Comparison of ENCODE assay signal across 1 cellular context in the genomic region with DNA sequence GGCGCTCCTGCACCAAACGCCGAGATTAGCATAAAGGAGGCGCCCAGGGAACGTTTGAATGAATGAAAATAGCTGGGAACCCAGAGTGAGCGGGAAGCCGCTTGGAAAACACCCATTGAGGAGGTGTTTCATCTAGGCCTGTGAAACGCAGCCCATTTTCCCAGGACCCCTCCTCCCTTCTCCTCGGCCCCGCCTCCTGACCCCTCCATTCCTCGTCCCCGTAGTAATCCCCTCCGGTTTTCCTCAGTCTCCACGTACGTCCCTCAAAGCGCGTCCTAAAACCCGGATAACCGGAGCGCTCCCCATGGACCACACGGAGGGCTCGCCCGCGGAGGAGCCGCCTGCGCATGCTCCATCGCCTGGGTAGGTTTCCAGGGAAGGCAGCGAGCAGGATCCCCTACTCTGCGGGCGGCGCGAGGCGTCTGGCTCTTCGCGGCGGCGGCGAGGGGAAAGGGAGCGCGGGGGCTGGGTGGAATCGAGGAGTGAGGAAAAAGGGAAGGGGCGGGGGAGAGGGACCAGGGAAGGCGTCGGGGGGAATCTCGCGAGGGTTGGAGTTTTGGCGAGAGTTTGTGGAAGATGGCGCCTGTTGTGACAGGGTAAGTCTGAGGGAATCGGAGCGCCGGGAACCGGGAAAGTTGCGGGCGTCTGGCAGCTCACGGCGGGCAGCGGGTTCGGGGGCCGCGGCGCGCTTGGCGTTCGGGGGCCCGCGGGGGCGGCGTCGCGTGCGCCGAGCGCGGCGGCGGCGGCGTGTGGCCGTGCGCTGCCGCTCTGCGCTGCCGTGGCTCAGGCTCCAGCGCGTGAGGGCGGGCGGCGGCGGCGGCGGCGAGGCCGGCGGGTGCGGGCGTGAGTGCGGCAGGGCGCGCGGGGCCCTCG.
A peak's percentile ranks its signal among the peaks of the same experiment; 100 is the strongest.
TF ChIP-seq lines count a peak whose summit lies in the region.

A gene (plus strand): TSS at position 562 of the 873 bp plus-strand sequence. CDS start 15 bp downstream, at position 577.

TF ChIP-seq in HepG2, 621 proteins besides CTCF, POLR2A, EP300 and RAD21 (continued from another document and continues in another):
- TF ChIP-seq, protein P1, sequence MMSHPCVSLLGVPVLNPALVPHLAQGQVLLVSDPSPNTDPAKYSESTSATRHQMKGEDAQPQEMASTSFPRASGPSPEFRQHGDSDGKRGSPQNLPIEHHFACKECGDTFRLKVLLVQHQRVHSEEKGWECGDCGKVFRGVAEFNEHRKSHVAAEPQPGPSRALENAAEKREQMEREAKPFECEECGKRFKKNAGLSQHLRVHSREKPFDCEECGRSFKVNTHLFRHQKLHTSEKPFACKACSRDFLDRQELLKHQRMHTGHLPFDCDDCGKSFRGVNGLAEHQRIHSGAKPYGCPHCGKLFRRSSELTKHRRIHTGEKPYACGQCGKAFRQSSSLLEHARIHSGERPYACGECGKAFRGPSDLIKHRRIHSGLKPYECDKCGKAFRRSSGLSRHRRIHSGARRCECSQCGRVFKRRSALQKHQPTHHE (CRISPR knock-in tag; IDR thresholded peaks at IDR 0.05; ENCODE audit: borderline replicate concordance): no peak
- TF ChIP-seq ZBTB38 (CRISPR knock-in tag; IDR thresholded peaks at IDR 0.05) (no peak), KAT2B (IDR thresholded peaks at IDR 0.05; ENCODE audit: borderline replicate concordance, low read depth, low read length) (no peak), HDAC6 (IDR thresholded peaks at IDR 0.05; ENCODE audit: low read depth, low read length) (no peak), GATAD2A (CRISPR knock-in tag; IDR thresholded peaks at IDR 0.05) (peak; percentile 49), NRL (CRISPR knock-in tag; IDR thresholded peaks at IDR 0.05; ENCODE audit: borderline replicate concordance) (peak; percentile 69; the same call in 1 of the 2 replicates), GATA4 (IDR thresholded peaks at IDR 0.05; ENCODE audit: borderline replicate concordance, low read depth) (no peak), ATF7-NPFF (CRISPR knock-in tag; IDR thresholded peaks at IDR 0.05; ENCODE audit: low read depth) (no peak), ZNF432 (CRISPR knock-in tag; IDR thresholded peaks at IDR 0.05; ENCODE audit: borderline replicate concordance) (no peak), ZNF12 (CRISPR knock-in tag; IDR thresholded peaks at IDR 0.05) (no peak), ARID2 (CRISPR knock-in tag; IDR thresholded peaks at IDR 0.05; ENCODE audit: borderline replicate concordance) (no peak), MED13 (CRISPR knock-in tag; IDR thresholded peaks at IDR 0.05) (peak; percentile 74; the same call in 1 of the 2 replicates), ZNF703 (CRISPR knock-in tag; IDR thresholded peaks at IDR 0.05; ENCODE audit: borderline replicate concordance) (no peak), SIX1 (CRISPR knock-in tag; IDR thresholded peaks at IDR 0.05; ENCODE audit: borderline replicate concordance) (peak; percentile 39; the same call in 1 of the 2 replicates), FOXC1 (CRISPR knock-in tag; IDR thresholded peaks at IDR 0.05; ENCODE audit: borderline replicate concordance) (no peak), ZNF546 (CRISPR knock-in tag; conservative IDR thresholded peaks at IDR 0.05) (no peak; the same call in 1 of the 2 replicates), ZNF670 (CRISPR knock-in tag; IDR thresholded peaks at IDR 0.05; ENCODE audit: borderline replicate concordance) (0 out of 2 replicates have a peak, but pooled peaks have one; percentile 20), IKZF1 (IDR thresholded peaks at IDR 0.05) (no peak), SNRNP70 (IDR thresholded peaks at IDR 0.05; ENCODE audit: low read depth, low read length) (no peak), MXI1 (IDR thresholded peaks at IDR 0.05; ENCODE audit: borderline replicate concordance, low read depth, low read length) (no peak; the same call in 2 of the 3 replicates), SAFB2 (CRISPR knock-in tag; IDR thresholded peaks at IDR 0.05; ENCODE audit: borderline replicate concordance, low read depth) (no peak), HNRNPK (IDR thresholded peaks at IDR 0.05; ENCODE audit: low read depth, low read length, poor library complexity, severe bottlenecking) (peak; percentile 91), MZF1 (CRISPR knock-in tag; IDR thresholded peaks at IDR 0.05; ENCODE audit: borderline replicate concordance) (no peak), IRX3 (CRISPR knock-in tag; IDR thresholded peaks at IDR 0.05; ENCODE audit: borderline replicate concordance, low read depth) (no peak), RORA (CRISPR knock-in tag; IDR thresholded peaks at IDR 0.05) (no peak), KDM6A (CRISPR knock-in tag; IDR thresholded peaks at IDR 0.05; ENCODE audit: low read depth) (no peak), NFYB (CRISPR knock-in tag; IDR thresholded peaks at IDR 0.05) (no peak), ZNF75D (CRISPR knock-in tag; IDR thresholded peaks at IDR 0.05; ENCODE audit: borderline replicate concordance) (no peak), MEIS1 (CRISPR knock-in tag; IDR thresholded peaks at IDR 0.05; ENCODE audit: borderline replicate concordance) (no peak), MED1 (CRISPR knock-in tag; IDR thresholded peaks at IDR 0.05) (0 out of 2 replicates have a peak, but pooled peaks have one; percentile 43), SRSF4 (IDR thresholded peaks at IDR 0.05; ENCODE audit: low read depth, low read length, poor library complexity, severe bottlenecking) (no peak), ZNF83 (CRISPR knock-in tag; IDR thresholded peaks at IDR 0.05; ENCODE audit: borderline replicate concordance) (0 out of 2 replicates have a peak, but pooled peaks have one; percentile 42), KDM4B (CRISPR knock-in tag; IDR thresholded peaks at IDR 0.05) (peak; percentile 20; the same call in 1 of the 2 replicates), FOXK1 (CRISPR knock-in tag; IDR thresholded peaks at IDR 0.05; ENCODE audit: borderline replicate concordance, low read depth) (no peak), ZNF24 (IDR thresholded peaks at IDR 0.05) (no peak; the same call in 1 of the 2 replicates)
- TF ChIP-seq, protein P2, sequence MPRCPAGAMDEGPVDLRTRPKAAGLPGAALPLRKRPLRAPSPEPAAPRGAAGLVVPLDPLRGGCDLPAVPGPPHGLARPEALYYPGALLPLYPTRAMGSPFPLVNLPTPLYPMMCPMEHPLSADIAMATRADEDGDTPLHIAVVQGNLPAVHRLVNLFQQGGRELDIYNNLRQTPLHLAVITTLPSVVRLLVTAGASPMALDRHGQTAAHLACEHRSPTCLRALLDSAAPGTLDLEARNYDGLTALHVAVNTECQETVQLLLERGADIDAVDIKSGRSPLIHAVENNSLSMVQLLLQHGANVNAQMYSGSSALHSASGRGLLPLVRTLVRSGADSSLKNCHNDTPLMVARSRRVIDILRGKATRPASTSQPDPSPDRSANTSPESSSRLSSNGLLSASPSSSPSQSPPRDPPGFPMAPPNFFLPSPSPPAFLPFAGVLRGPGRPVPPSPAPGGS (CRISPR knock-in tag; IDR thresholded peaks at IDR 0.05): no peak; the same call in none of the 2 replicates
- TF ChIP-seq, protein P3, sequence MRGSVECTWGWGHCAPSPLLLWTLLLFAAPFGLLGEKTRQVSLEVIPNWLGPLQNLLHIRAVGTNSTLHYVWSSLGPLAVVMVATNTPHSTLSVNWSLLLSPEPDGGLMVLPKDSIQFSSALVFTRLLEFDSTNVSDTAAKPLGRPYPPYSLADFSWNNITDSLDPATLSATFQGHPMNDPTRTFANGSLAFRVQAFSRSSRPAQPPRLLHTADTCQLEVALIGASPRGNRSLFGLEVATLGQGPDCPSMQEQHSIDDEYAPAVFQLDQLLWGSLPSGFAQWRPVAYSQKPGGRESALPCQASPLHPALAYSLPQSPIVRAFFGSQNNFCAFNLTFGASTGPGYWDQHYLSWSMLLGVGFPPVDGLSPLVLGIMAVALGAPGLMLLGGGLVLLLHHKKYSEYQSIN (CRISPR knock-in tag; IDR thresholded peaks at IDR 0.05; ENCODE audit: borderline replicate concordance): no peak
- TF ChIP-seq, protein P4, sequence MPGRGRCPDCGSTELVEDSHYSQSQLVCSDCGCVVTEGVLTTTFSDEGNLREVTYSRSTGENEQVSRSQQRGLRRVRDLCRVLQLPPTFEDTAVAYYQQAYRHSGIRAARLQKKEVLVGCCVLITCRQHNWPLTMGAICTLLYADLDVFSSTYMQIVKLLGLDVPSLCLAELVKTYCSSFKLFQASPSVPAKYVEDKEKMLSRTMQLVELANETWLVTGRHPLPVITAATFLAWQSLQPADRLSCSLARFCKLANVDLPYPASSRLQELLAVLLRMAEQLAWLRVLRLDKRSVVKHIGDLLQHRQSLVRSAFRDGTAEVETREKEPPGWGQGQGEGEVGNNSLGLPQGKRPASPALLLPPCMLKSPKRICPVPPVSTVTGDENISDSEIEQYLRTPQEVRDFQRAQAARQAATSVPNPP (CRISPR knock-in tag; IDR thresholded peaks at IDR 0.05): no peak
- TF ChIP-seq, protein P5, sequence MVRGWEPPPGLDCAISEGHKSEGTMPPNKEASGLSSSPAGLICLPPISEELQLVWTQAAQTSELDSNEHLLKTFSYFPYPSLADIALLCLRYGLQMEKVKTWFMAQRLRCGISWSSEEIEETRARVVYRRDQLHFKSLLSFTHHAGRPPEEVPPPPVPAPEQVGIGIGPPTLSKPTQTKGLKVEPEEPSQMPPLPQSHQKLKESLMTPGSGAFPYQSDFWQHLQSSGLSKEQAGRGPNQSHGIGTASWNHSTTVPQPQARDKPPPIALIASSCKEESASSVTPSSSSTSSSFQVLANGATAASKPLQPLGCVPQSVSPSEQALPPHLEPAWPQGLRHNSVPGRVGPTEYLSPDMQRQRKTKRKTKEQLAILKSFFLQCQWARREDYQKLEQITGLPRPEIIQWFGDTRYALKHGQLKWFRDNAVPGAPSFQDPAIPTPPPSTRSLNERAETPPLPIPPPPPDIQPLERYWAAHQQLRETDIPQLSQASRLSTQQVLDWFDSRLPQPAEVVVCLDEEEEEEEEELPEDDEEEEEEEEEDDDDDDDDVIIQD (CRISPR knock-in tag; IDR thresholded peaks at IDR 0.05; ENCODE audit: low read depth): peak; percentile 37; the same call in 1 of the 2 replicates
- TF ChIP-seq, protein P6, sequence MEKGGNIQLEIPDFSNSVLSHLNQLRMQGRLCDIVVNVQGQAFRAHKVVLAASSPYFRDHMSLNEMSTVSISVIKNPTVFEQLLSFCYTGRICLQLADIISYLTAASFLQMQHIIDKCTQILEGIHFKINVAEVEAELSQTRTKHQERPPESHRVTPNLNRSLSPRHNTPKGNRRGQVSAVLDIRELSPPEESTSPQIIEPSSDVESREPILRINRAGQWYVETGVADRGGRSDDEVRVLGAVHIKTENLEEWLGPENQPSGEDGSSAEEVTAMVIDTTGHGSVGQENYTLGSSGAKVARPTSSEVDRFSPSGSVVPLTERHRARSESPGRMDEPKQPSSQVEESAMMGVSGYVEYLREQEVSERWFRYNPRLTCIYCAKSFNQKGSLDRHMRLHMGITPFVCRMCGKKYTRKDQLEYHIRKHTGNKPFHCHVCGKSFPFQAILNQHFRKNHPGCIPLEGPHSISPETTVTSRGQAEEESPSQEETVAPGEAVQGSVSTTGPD (CRISPR knock-in tag; IDR thresholded peaks at IDR 0.05): no peak
- TF ChIP-seq, protein P7, sequence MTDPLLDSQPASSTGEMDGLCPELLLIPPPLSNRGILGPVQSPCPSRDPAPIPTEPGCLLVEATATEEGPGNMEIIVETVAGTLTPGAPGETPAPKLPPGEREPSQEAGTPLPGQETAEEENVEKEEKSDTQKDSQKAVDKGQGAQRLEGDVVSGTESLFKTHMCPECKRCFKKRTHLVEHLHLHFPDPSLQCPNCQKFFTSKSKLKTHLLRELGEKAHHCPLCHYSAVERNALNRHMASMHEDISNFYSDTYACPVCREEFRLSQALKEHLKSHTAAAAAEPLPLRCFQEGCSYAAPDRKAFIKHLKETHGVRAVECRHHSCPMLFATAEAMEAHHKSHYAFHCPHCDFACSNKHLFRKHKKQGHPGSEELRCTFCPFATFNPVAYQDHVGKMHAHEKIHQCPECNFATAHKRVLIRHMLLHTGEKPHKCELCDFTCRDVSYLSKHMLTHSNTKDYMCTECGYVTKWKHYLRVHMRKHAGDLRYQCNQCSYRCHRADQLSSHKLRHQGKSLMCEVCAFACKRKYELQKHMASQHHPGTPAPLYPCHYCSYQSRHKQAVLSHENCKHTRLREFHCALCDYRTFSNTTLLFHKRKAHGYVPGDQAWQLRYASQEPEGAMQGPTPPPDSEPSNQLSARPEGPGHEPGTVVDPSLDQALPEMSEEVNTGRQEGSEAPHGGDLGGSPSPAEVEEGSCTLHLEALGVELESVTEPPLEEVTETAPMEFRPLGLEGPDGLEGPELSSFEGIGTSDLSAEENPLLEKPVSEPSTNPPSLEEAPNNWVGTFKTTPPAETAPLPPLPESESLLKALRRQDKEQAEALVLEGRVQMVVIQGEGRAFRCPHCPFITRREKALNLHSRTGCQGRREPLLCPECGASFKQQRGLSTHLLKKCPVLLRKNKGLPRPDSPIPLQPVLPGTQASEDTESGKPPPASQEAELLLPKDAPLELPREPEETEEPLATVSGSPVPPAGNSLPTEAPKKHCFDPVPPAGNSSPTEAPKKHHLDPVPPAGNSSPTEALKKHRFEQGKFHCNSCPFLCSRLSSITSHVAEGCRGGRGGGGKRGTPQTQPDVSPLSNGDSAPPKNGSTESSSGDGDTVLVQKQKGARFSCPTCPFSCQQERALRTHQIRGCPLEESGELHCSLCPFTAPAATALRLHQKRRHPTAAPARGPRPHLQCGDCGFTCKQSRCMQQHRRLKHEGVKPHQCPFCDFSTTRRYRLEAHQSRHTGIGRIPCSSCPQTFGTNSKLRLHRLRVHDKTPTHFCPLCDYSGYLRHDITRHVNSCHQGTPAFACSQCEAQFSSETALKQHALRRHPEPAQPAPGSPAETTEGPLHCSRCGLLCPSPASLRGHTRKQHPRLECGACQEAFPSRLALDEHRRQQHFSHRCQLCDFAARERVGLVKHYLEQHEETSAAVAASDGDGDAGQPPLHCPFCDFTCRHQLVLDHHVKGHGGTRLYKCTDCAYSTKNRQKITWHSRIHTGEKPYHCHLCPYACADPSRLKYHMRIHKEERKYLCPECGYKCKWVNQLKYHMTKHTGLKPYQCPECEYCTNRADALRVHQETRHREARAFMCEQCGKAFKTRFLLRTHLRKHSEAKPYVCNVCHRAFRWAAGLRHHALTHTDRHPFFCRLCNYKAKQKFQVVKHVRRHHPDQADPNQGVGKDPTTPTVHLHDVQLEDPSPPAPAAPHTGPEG (CRISPR knock-in tag; IDR thresholded peaks at IDR 0.05): peak; percentile 15; the same call in 1 of the 2 replicates
- TF ChIP-seq, protein P8, sequence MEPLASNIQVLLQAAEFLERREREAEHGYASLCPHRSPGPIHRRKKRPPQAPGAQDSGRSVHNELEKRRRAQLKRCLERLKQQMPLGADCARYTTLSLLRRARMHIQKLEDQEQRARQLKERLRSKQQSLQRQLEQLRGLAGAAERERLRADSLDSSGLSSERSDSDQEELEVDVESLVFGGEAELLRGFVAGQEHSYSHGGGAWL (CRISPR knock-in tag; IDR thresholded peaks at IDR 0.05): peak; percentile 82
